1 cellular context compared by ENCODE assay signal in genomic region chr6:7697432-7697819, GRCh38.
TF ChIP-seq lines count a peak whose summit lies in the region.

No MANE protein-coding gene starts in this region.

TF ChIP-seq in GM23338, 12 proteins besides CTCF, POLR2A, EP300 and RAD21:
- no peak for TF ChIP-seq ZNF462 (CRISPR knock-in tag; IDR thresholded peaks at IDR 0.05)
- TF ChIP-seq ZNF114 (CRISPR knock-in tag; IDR thresholded peaks at IDR 0.05), result no peak
- TF ChIP-seq NANOG (IDR thresholded peaks at IDR 0.05; ENCODE audit: borderline replicate concordance), result no peak
- TF ChIP-seq POLR2AphosphoS5 (IDR thresholded peaks at IDR 0.05; ENCODE audit: low read depth), result no peak
